9 cellular contexts compared by ENCODE assay signal in the genomic region with DNA sequence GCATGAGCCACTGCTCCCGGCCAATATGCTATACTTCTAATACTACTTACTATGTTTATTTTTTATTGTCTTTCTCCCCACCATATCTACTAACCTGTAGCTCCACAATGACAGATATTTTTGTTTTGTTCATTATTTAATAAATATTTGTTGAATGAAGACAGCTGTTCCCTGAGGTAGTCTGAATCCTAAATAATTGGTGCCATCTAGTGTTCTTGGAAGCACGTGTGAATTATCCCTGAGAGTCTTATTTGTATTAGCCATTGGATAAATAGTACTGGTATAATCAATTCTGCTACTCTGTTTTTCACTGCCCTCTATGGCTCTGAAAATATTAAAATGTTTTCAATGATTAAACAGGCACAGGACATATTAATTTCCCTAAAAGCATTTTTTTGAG. TPM values are rescaled to one million over a fixed set of nuclear protein-coding genes. Genes with fewer than 3 reads are reported as not detected.
DNase-seq lines count a peak whose midpoint lies in the region; ATAC-seq and TF ChIP-seq lines count a peak whose summit lies in the region.
"Had no signal": no experiment of that assay in that cellular context is flagged by ENCODE, and none has a peak within 500 bp of the region (broad histone marks: within the 10 kb centered on the region; RNA-seq: fewer than 3 reads in every experiment).

No MANE protein-coding gene starts in this region.

- no peak overlapping the region for H3K4me3 Mint-ChIP-seq in activated CD4-positive, alpha-beta T cell treated with anti-CD3 and anti-CD28 coated beads, Interleukin-2, amount 10 ng/mL, durations not matched to agents 24 days and 14 days
- H3K4me3 Mint-ChIP-seq in type B pancreatic cell: no peak overlapping the region
- no peak overlapping the region for H3K4me3 Mint-ChIP-seq in activated naive CD4-positive, alpha-beta T cell treated with anti-CD3 and anti-CD28 coated beads for 36 hours
- H3K4me3 Mint-ChIP-seq: effector memory CD8-positive, alpha-beta T cell had no signal

- no peaks in the 10 kb centered on the region for H3K9me3 ChIP-seq in RWPE2 (ENCODE audit: severe bottlenecking)

- H3K27ac Mint-ChIP-seq in activated CD4-positive, alpha-beta T cell treated with anti-CD3 and anti-CD28 coated beads, Interleukin-2, amount 10 ng/mL, durations not matched to agents 24 days and 14 days: no peak overlapping the region
- no peak overlapping the region for H3K27ac Mint-ChIP-seq in type B pancreatic cell
- no peak overlapping the region for H3K27ac Mint-ChIP-seq in activated naive CD4-positive, alpha-beta T cell treated with anti-CD3 and anti-CD28 coated beads for 36 hours
- H3K27ac Mint-ChIP-seq: effector memory CD8-positive, alpha-beta T cell had no signal

- H3K36me3 Mint-ChIP-seq in activated CD4-positive, alpha-beta T cell treated with anti-CD3 and anti-CD28 coated beads, Interleukin-2, amount 10 ng/mL, durations not matched to agents 24 days and 14 days (ENCODE audit: low read depth): no peaks in the 10 kb centered on the region
- no peaks in the 10 kb centered on the region for H3K36me3 Mint-ChIP-seq in type B pancreatic cell
- no peaks in the 10 kb centered on the region for H3K36me3 Mint-ChIP-seq in activated naive CD4-positive, alpha-beta T cell treated with anti-CD3 and anti-CD28 coated beads for 36 hours (ENCODE audit: low read depth)

- peaks cover 6% of the 10 kb centered on the region for H3K27me3 Mint-ChIP-seq in activated CD4-positive, alpha-beta T cell treated with anti-CD3 and anti-CD28 coated beads, Interleukin-2, amount 10 ng/mL, durations not matched to agents 24 days and 14 days
- H3K27me3 Mint-ChIP-seq in type B pancreatic cell: no peaks in the 10 kb centered on the region
- no peaks in the 10 kb centered on the region for H3K27me3 Mint-ChIP-seq in activated naive CD4-positive, alpha-beta T cell treated with anti-CD3 and anti-CD28 coated beads for 36 hours (ENCODE audit: low read depth)
- H3K27me3 Mint-ChIP-seq: effector memory CD8-positive, alpha-beta T cell had no signal

- H3K9me3 Mint-ChIP-seq in activated CD4-positive, alpha-beta T cell treated with anti-CD3 and anti-CD28 coated beads, Interleukin-2, amount 10 ng/mL, durations not matched to agents 24 days and 14 days: no peaks in the 10 kb centered on the region
- no peaks in the 10 kb centered on the region for H3K9me3 Mint-ChIP-seq in type B pancreatic cell
- no peaks in the 10 kb centered on the region for H3K9me3 Mint-ChIP-seq in activated naive CD4-positive, alpha-beta T cell treated with anti-CD3 and anti-CD28 coated beads for 36 hours
- H3K9me3 Mint-ChIP-seq: effector memory CD8-positive, alpha-beta T cell had no signal

- intact Hi-C loops in activated CD4-positive, alpha-beta T cell treated with anti-CD3 and anti-CD28 coated beads, Interleukin-2, amount 10 ng/mL, durations not matched to agents 24 days and 14 days (cut with micrococcal nuclease): loop anchor here (10.0 kb wide), 2 partner anchors 437 to 527 kb away; no protein-coding TSS in a partner anchor
- intact Hi-C loops in activated naive CD4-positive, alpha-beta T cell treated with anti-CD3 and anti-CD28 coated beads for 36 hours (cut with micrococcal nuclease): no loop called here

- CTCF ChIA-PET in activated naive CD4-positive, alpha-beta T cell treated with anti-CD3 and anti-CD28 coated beads for 36 hours (lab: Charles Lee): interaction anchor here (1.5 kb wide), 1 partner anchor 123 kb away, joined by 3 read pairs; no protein-coding TSS in a partner anchor

- peak; percentile 35 for DNase-seq in activated CD4-positive, alpha-beta T cell treated with anti-CD3 and anti-CD28 coated beads, Interleukin-2, amount 10 ng/mL, durations not matched to agents 24 days and 14 days
- no peak for DNase-seq in activated CD4-positive, alpha-beta T cell treated with anti-CD3 and anti-CD28 coated beads for 48 hours
- DNase-seq in RWPE2 (ENCODE audit: low spot score) (no peak), foreskin melanocyte (peak; percentile 6), type B pancreatic cell (ENCODE audit: extremely low spot score, unreplicated experiment) (no peak), GOT3 (lab: John Stamatoyannopoulos, UW) (no peak)
- no peak for DNase-seq in NK-92 treated with Interleukin-12 subunit alpha and Interleukin-12 subunit beta, amount 100 ng/mL, for 24 hours (lab: John Stamatoyannopoulos, UW)
- no peak for DNase-seq in activated naive CD4-positive, alpha-beta T cell treated with anti-CD3 and anti-CD28 coated beads for 36 hours
- DNase-seq: effector memory CD8-positive, alpha-beta T cell had no signal

- peaks cover 3% of the 10 kb centered on the region for H3K4me1 ChIP-seq in RWPE2 (ENCODE audit: insufficient read depth, poor library complexity, severe bottlenecking)

- H3K27me3 ChIP-seq in RWPE2 (ENCODE audit: insufficient read depth, poor library complexity, severe bottlenecking): no peaks in the 10 kb centered on the region

- TF ChIP-seq CTCF in RWPE2 (IDR thresholded peaks at IDR 0.05; ENCODE audit: poor library complexity, severe bottlenecking): peak; percentile 38
- TF ChIP-seq CTCF in type B pancreatic cell (conservative IDR thresholded peaks at IDR 0.05): peak; percentile 59

- H3K4me1 Mint-ChIP-seq in activated CD4-positive, alpha-beta T cell treated with anti-CD3 and anti-CD28 coated beads, Interleukin-2, amount 10 ng/mL, durations not matched to agents 24 days and 14 days: peaks cover 6% of the 10 kb centered on the region
- H3K4me1 Mint-ChIP-seq in type B pancreatic cell (ENCODE audit: unreplicated experiment): peaks cover 8% of the 10 kb centered on the region
- H3K4me1 Mint-ChIP-seq in activated naive CD4-positive, alpha-beta T cell treated with anti-CD3 and anti-CD28 coated beads for 36 hours (ENCODE audit: low read depth): peaks cover 6% of the 10 kb centered on the region

- no peak for ATAC-seq in RWPE2 (ENCODE audit: low read depth)
- ATAC-seq: effector memory CD8-positive, alpha-beta T cell had no signal

- no peak overlapping the region for H3K27ac ChIP-seq in RWPE2 (ENCODE audit: poor library complexity, severe bottlenecking)

- H3K4me3 ChIP-seq in RWPE2 (ENCODE audit: severe bottlenecking): no peak overlapping the region

- H3K36me3 ChIP-seq in RWPE2 (ENCODE audit: low read depth): no peaks in the 10 kb centered on the region

RNA-seq across cellular contexts. Expression of gene APPL1, which starts 5.6 kb away (rescaled TPM):
- 40.4 and 44.8 TPM in 2 replicates for total RNA-seq in activated CD4-positive, alpha-beta T cell treated with anti-CD3 and anti-CD28 coated beads, Interleukin-2, amount 10 ng/mL, durations not matched to agents 24 days and 14 days
- 34.2 and 39.4 TPM in 2 replicates for total RNA-seq in type B pancreatic cell (ENCODE audit: low replicate concordance)
- 10 to 100 TPM; 30.8 to 35.1 TPM for total RNA-seq in activated naive CD4-positive, alpha-beta T cell treated with anti-CD3 and anti-CD28 coated beads for 36 hours

RNA-seq across cellular contexts. Expression of gene HESX1, which starts 22.1 kb away (rescaled TPM):
- total RNA-seq in activated CD4-positive, alpha-beta T cell treated with anti-CD3 and anti-CD28 coated beads, Interleukin-2, amount 10 ng/mL, durations not matched to agents 24 days and 14 days: 0.24 and 0.63 TPM in 2 replicates
- total RNA-seq in type B pancreatic cell (ENCODE audit: low replicate concordance): 0.40 and 1.7 TPM in 2 replicates
- 1 to 10 TPM; 1.5 to 1.6 TPM for total RNA-seq in activated naive CD4-positive, alpha-beta T cell treated with anti-CD3 and anti-CD28 coated beads for 36 hours

RNA-seq across cellular contexts. Expression of gene IL17RD, which starts 56.7 kb away (rescaled TPM):
- total RNA-seq in activated CD4-positive, alpha-beta T cell treated with anti-CD3 and anti-CD28 coated beads, Interleukin-2, amount 10 ng/mL, durations not matched to agents 24 days and 14 days: 0.14 and 0.26 TPM in 2 replicates
- total RNA-seq in type B pancreatic cell (ENCODE audit: low replicate concordance): 14.8 and 47.4 TPM in 2 replicates
- under 1 TPM in 1 of 2 experiments, not detected in 1; 0.02 TPM for total RNA-seq in activated naive CD4-positive, alpha-beta T cell treated with anti-CD3 and anti-CD28 coated beads for 36 hours

Comparison
In these comparisons a context has a peak if more than half of its experiments do, and no peak if none do; other contexts are left out.
1. DNase-seq: peak in activated CD4-positive, alpha-beta T cell treated with anti-CD3 and anti-CD28 coated beads, Interleukin-2, amount 10 ng/mL, durations not matched to agents 24 days and 14 days (single experiment) and foreskin melanocyte (single experiment); none in activated CD4-positive, alpha-beta T cell treated with anti-CD3 and anti-CD28 coated beads for 48 hours (single experiment), RWPE2 (single experiment), type B pancreatic cell (single experiment), GOT3 (single experiment), NK-92 treated with Interleukin-12 subunit alpha and Interleukin-12 subunit beta, amount 100 ng/mL, for 24 hours (single experiment) and activated naive CD4-positive, alpha-beta T cell treated with anti-CD3 and anti-CD28 coated beads for 36 hours (single experiment).
2. RNA of gene IL17RD, which starts 56.7 kb away (total RNA-seq): 14.8 to 47.4 TPM in type B pancreatic cell; 0.14 to 0.26 TPM in activated CD4-positive, alpha-beta T cell treated with anti-CD3 and anti-CD28 coated beads, Interleukin-2, amount 10 ng/mL, durations not matched to agents 24 days and 14 days and 0.02 TPM in activated naive CD4-positive, alpha-beta T cell treated with anti-CD3 and anti-CD28 coated beads for 36 hours; every median in the first group is over 10 times any median in the second.